24 cellular contexts compared by ENCODE assay signal in genomic region chr6:34645627-34646026, GRCh38.
"Had no signal": no experiment of that assay in that cellular context is flagged by ENCODE, and none has a peak within 500 bp of the region (broad histone marks: within the 10 kb centered on the region; RNA-seq: fewer than 3 reads in every experiment).

No MANE protein-coding gene starts in this region.

- H3K4me1 Mint-ChIP-seq: neural crest cell had no signal

- H3K9me3 ChIP-seq: pancreas, right atrium auricular region, thoracic aorta, uterus had no signal

- H3K4me1 ChIP-seq: pancreas, uterus had no signal

- H3K9me3 Mint-ChIP-seq: activated CD4-positive, alpha-beta memory T cell treated with anti-CD3 and anti-CD28 coated beads for 36 hours; activated naive CD4-positive, alpha-beta T cell treated with anti-CD3 and anti-CD28 coated beads for 36 hours; naive thymus-derived CD8-positive, alpha-beta T cell; neural crest cell; T-cell; T-helper 2 cell treated with Interferon-gamma antibody and Interleukin-4, amounts not matched to agents 5 μg/mL and 100 μg/mL, for 36 hours; type B pancreatic cell had no signal

- ATAC-seq: left colon; naive thymus-derived CD8-positive, alpha-beta T cell; pancreas; stimulated activated naive CD8-positive, alpha-beta T cell treated with anti-CD3 and anti-CD28 coated beads, Interleukin-15, Interleukin-2, amounts not matched to agents 100 U/mL and 50 U/mL, for 24 hours; T-cell had no signal

- H3K27me3 ChIP-seq: pancreas, right atrium auricular region, uterus had no signal

- H3K27me3 Mint-ChIP-seq: activated CD4-positive, alpha-beta memory T cell treated with anti-CD3 and anti-CD28 coated beads for 36 hours; naive thymus-derived CD8-positive, alpha-beta T cell; T-cell; type B pancreatic cell had no signal

- H3K27ac ChIP-seq: pancreas, right atrium auricular region, thoracic aorta, uterus had no signal

- H3K4me3 ChIP-seq: pancreas, right atrium auricular region, thoracic aorta, uterus had no signal

- H3K36me3 ChIP-seq: uterus had no signal

- H3K4me3 Mint-ChIP-seq: activated CD4-positive, alpha-beta memory T cell treated with anti-CD3 and anti-CD28 coated beads for 36 hours; activated naive CD4-positive, alpha-beta T cell treated with anti-CD3 and anti-CD28 coated beads for 36 hours; naive thymus-derived CD8-positive, alpha-beta T cell; neural crest cell; T-cell; T-helper 2 cell treated with Interferon-gamma antibody and Interleukin-4, amounts not matched to agents 5 μg/mL and 100 μg/mL, for 36 hours; type B pancreatic cell had no signal

- DNase-seq: activated CD4-positive, alpha-beta memory T cell treated with anti-CD3 and anti-CD28 coated beads for 36 hours; activated CD4-positive, alpha-beta T cell treated with anti-CD3 and anti-CD28 coated beads for 48 hours; activated effector memory CD4-positive, alpha-beta T cell treated with Interleukin-2 at 50 U/mL for 16 hours; activated naive CD4-positive, alpha-beta T cell treated with anti-CD3 and anti-CD28 coated beads for 36 hours; activated T-cell treated with anti-CD3 and anti-CD28 coated beads, Interleukin-2, amount 50 U/mL, for 48 hours; anterior cingulate cortex; effector CD8-positive, alpha-beta T cell; hippocampal formation; kidney; left colon; mammary epithelial cell; naive thymus-derived CD8-positive, alpha-beta T cell; nucleus accumbens; pancreas; stimulated activated CD4-positive, alpha-beta T cell treated with anti-CD3 and anti-CD28 coated beads, Interleukin-15, amount 100 ng/mL, for 24 hours; stimulated activated CD4-positive, alpha-beta T cell treated with anti-CD3 and anti-CD28 coated beads, Interleukin-2, amount 100 ng/mL, for 24 hours; stimulated activated naive CD8-positive, alpha-beta T cell treated with anti-CD3 and anti-CD28 coated beads, Interleukin-15, Interleukin-2, amounts not matched to agents 100 U/mL and 50 U/mL, for 24 hours; T-cell; uterus had no signal

- H3K27ac Mint-ChIP-seq: activated CD4-positive, alpha-beta memory T cell treated with anti-CD3 and anti-CD28 coated beads for 36 hours; activated naive CD4-positive, alpha-beta T cell treated with anti-CD3 and anti-CD28 coated beads for 36 hours; T-cell; T-helper 2 cell treated with Interferon-gamma antibody and Interleukin-4, amounts not matched to agents 5 μg/mL and 100 μg/mL, for 36 hours; type B pancreatic cell had no signal
